20 cellular contexts compared by ENCODE assay signal in genomic region chr13:45950343-45950995, GRCh38.
DNase-seq lines count a peak whose midpoint lies in the region; ATAC-seq, FAIRE-seq and TF ChIP-seq lines count a peak whose summit lies in the region.
"Had no signal": no experiment of that assay in that cellular context is flagged by ENCODE, and none has a peak within 500 bp of the region (broad histone marks: within the 10 kb centered on the region; RNA-seq: fewer than 3 reads in every experiment).

No MANE protein-coding gene starts in this region.

- H3K4me1 Mint-ChIP-seq in CD14-positive monocyte: peaks cover 29% of the 10 kb centered on the region
- H3K4me1 Mint-ChIP-seq in effector memory CD8-positive, alpha-beta T cell (ENCODE audit: low read depth in 2 of 2): no peaks in the 10 kb centered on the region
- H3K4me1 Mint-ChIP-seq: activated naive CD4-positive, alpha-beta T cell treated with anti-CD3 and anti-CD28 coated beads, Interleukin-2, amount 10 ng/mL, durations not matched to agents 7 days and 5 days; brain; neural progenitor cell had no signal

- peak; percentile 17 for ATAC-seq in effector memory CD8-positive, alpha-beta T cell (replicated peaks)
- no peak for ATAC-seq in HG02884 (IDR thresholded peaks at IDR 0.05; ENCODE audit: unreplicated experiment)

- peak overlapping the region; percentile 17 to 64 for H3K4me3 Mint-ChIP-seq in CD14-positive monocyte
- no peak overlapping the region for H3K4me3 Mint-ChIP-seq in effector memory CD8-positive, alpha-beta T cell
- H3K4me3 Mint-ChIP-seq: activated naive CD4-positive, alpha-beta T cell treated with anti-CD3 and anti-CD28 coated beads, Interleukin-2, amount 10 ng/mL, durations not matched to agents 7 days and 5 days; brain; neural progenitor cell had no signal

- peaks cover 7 to 11% of the 10 kb centered on the region in 2 donors for H3K36me3 Mint-ChIP-seq in CD14-positive monocyte
- H3K36me3 Mint-ChIP-seq in effector memory CD8-positive, alpha-beta T cell (ENCODE audit: insufficient read depth): no peaks in the 10 kb centered on the region

- TF ChIP-seq POLR2A in GM12892 (IDR thresholded peaks at IDR 0.05; ENCODE audit: low read depth, low read length): no peak

- DNase-seq in CD14-positive monocyte (ENCODE audit: low spot score) (peak; percentile 88), MV-4-11 (lab: John Stamatoyannopoulos, UW) (peak; percentile 57), midbrain (lab: John Stamatoyannopoulos, UW) (peak; percentile 2), GM03348 (ENCODE audit: low spot score) (no peak), GM12892 (ENCODE audit: insufficient read length) (no peak), EL (no peak)
- no peak for DNase-seq in effector memory CD8-positive, alpha-beta T cell
- DNase-seq: activated CD4-positive, alpha-beta T cell treated with anti-CD3 and anti-CD28 coated beads for 48 hours; activated naive CD4-positive, alpha-beta T cell treated with anti-CD3 and anti-CD28 coated beads, Interleukin-2, amount 10 ng/mL, durations not matched to agents 7 days and 5 days; BE2C; effector memory CD4-positive, alpha-beta T cell; NCI-H1930; right cardiac atrium; RPMI8226; T-helper 9 cell; testis had no signal

- H3K27me3 Mint-ChIP-seq in CD14-positive monocyte (ENCODE audit: low read depth in 3 of 3): peaks cover 0 to 2% (median 0%) of the 10 kb centered on the region in 3 donors
- no peaks in the 10 kb centered on the region for H3K27me3 Mint-ChIP-seq in effector memory CD8-positive, alpha-beta T cell
- H3K27me3 Mint-ChIP-seq: activated naive CD4-positive, alpha-beta T cell treated with anti-CD3 and anti-CD28 coated beads, Interleukin-2, amount 10 ng/mL, durations not matched to agents 7 days and 5 days; brain had no signal

- FAIRE-seq in GM12892 (lab: Jason Lieb, UNC): no peak
- FAIRE-seq: frontal cortex had no signal

- intact Hi-C loops in CD14-positive monocyte (cut with micrococcal nuclease): no loop called here

- H3K27ac Mint-ChIP-seq in CD14-positive monocyte: peak overlapping the region; percentile 98 to 100 (median 100)
- peak overlapping the region; percentile 7 to 15 for H3K27ac Mint-ChIP-seq in effector memory CD8-positive, alpha-beta T cell
- H3K27ac Mint-ChIP-seq: neural progenitor cell had no signal

- TF ChIP-seq CTCF in CD14-positive monocyte (IDR thresholded peaks at IDR 0.05): no peak

- H3K9me3 Mint-ChIP-seq in CD14-positive monocyte: peaks cover 0 to 6% (median 2%) of the 10 kb centered on the region in 7 donors
- H3K9me3 Mint-ChIP-seq in effector memory CD8-positive, alpha-beta T cell: no peaks in the 10 kb centered on the region
- H3K9me3 Mint-ChIP-seq: activated naive CD4-positive, alpha-beta T cell treated with anti-CD3 and anti-CD28 coated beads, Interleukin-2, amount 10 ng/mL, durations not matched to agents 7 days and 5 days; brain; neural progenitor cell had no signal

Comparison
In these comparisons a context has a peak if more than half of its experiments do, and no peak if none do; other contexts are left out.
1. DNase-seq: peak in CD14-positive monocyte (single experiment), MV-4-11 (single experiment) and midbrain (single experiment); none in effector memory CD8-positive, alpha-beta T cell (0 of 3), GM03348 (single experiment), GM12892 (single experiment) and EL (single experiment).
2. H3K4me3 Mint-ChIP-seq: peak in CD14-positive monocyte (2 of 2); none in effector memory CD8-positive, alpha-beta T cell (0 of 2).